Comparison of ENCODE assay signal across 8 cellular contexts in the genomic region with DNA sequence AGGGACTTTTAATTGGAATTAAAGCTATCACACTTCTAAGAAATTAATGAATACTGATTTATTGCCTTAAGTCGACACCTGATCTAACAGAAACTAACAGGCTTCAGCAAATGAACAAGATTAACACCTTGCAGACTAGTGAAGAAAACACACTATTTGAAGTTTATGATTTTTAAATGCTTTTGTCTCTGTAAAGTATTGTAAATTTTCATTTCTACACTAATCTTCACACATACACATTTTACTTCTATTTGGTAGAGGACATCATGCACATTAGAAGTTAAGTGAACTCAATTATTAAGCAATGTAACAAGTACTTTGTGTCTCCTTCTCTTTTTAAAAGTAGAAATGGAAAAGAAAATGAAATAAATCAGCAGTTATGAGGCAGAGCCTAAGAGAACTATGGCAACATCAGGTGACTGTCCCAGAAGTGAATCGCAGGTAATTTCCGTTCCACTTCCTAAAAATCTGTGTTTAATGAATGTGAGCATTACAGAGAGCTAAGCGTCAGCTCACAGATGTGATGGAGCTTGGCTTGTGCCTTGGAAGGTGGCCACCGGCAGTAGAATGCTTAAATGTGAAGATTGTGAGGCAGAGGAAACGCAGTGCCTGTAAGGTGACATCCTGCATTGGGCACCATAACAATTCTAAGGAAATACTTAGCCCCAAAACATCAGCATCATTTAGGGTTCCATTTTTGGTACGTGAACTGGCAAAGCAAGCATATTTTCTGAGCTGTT. TPM values are rescaled to one million over a fixed set of nuclear protein-coding genes. Genes with fewer than 3 reads are reported as not detected.
DNase-seq lines count a peak whose midpoint lies in the region; ATAC-seq and TF ChIP-seq lines count a peak whose summit lies in the region.

No MANE protein-coding gene starts in this region.

- H3K27me3 ChIP-seq in HAP-1 (ENCODE audit: low read depth): no peaks in the 10 kb centered on the region
- no peaks in the 10 kb centered on the region for H3K27me3 ChIP-seq in skeletal muscle satellite cell (ENCODE audit: control insufficient read depth, insufficient read depth, low read length)

- H3K27ac Mint-ChIP-seq in WTC11: no peak overlapping the region

- H3K36me3 ChIP-seq in HAP-1 (replicated peaks): peaks cover under 1% of the 10 kb centered on the region; the same call in 1 of the 2 replicates
- peaks cover 17% of the 10 kb centered on the region for H3K36me3 ChIP-seq in skeletal muscle satellite cell (ENCODE audit: insufficient read depth, low read length)

- no peak for TF ChIP-seq CTCF in WTC11 (IDR thresholded peaks at IDR 0.05)
- TF ChIP-seq CTCF in foreskin fibroblast (IDR thresholded peaks at IDR 0.05; ENCODE audit: low read depth, low read length): no peak

- peaks cover 20% of the 10 kb centered on the region for H3K36me3 Mint-ChIP-seq in WTC11

- peaks cover 3% of the 10 kb centered on the region; the same call in 1 of the 2 replicates for H3K9me3 Mint-ChIP-seq in WTC11

- peak overlapping the region; percentile 97 for H3K9ac ChIP-seq in skeletal muscle satellite cell (ENCODE audit: low read depth, low read length)

- peaks cover 41% of the 10 kb centered on the region for H3K4me1 Mint-ChIP-seq in WTC11

- H3K4me2 ChIP-seq in skeletal muscle satellite cell (ENCODE audit: low read length): peak overlapping the region; percentile 92

- H3K4me3 ChIP-seq in HAP-1 (peak overlapping the region; percentile 70), foreskin fibroblast (ENCODE audit: low read depth in 1 of 2, low read length in 2 of 2) (peak overlapping the region; percentile 85 to 99), skeletal muscle satellite cell (ENCODE audit: low read length) (peak overlapping the region; percentile 99)

- H3K4me3 Mint-ChIP-seq in WTC11: peak overlapping the region; percentile 87

- in situ Hi-C loops in HAP-1 (cut with MboI; ENCODE audit: low sequenced_read_pairs): no loop called here

- H3K9me3 ChIP-seq in HAP-1: no peaks in the 10 kb centered on the region
- H3K9me3 ChIP-seq in skeletal muscle satellite cell (replicated peaks; ENCODE audit: low read length): no peaks in the 10 kb centered on the region

- ATAC-seq in WTC11 (no peak), GM18498 (IDR thresholded peaks at IDR 0.05; ENCODE audit: unreplicated experiment) (no peak), GM19328 (IDR thresholded peaks at IDR 0.05; ENCODE audit: unreplicated experiment) (no peak), HG02938 (IDR thresholded peaks at IDR 0.05; ENCODE audit: unreplicated experiment) (no peak)

- peaks cover 26% of the 10 kb centered on the region for H3K4me1 ChIP-seq in HAP-1
- H3K4me1 ChIP-seq in skeletal muscle satellite cell (ENCODE audit: control insufficient read depth, insufficient read depth, low read length): peaks cover 46% of the 10 kb centered on the region

- POLR2A ChIA-PET in WTC11 (lab: Charles Lee): no interaction called here

- CTCF ChIA-PET in WTC11 (lab: Charles Lee): interaction anchor here (0.6 kb wide), 1 partner anchor 30 kb away, joined by 4 read pairs; no protein-coding TSS in a partner anchor

- no peak for DNase-seq in HAP-1 (ENCODE audit: low spot score in 2 of 2)
- no peak for DNase-seq in WTC11 (ENCODE audit: low spot score)
- no peak for DNase-seq in foreskin fibroblast
- DNase-seq in stimulated activated CD4-positive, alpha-beta T cell treated with anti-CD3 and anti-CD28 coated beads, Interleukin-4, amount 100 ng/mL, for 24 hours: no peak

- H3K27me3 Mint-ChIP-seq in WTC11 (ENCODE audit: low read depth): peaks cover 2% of the 10 kb centered on the region; the same call in 1 of the 2 replicates

TF ChIP-seq in WTC11, 78 proteins besides CTCF, POLR2A, EP300 and RAD21:
- TF ChIP-seq ZNF121 (CRISPR knock-in tag; IDR thresholded peaks at IDR 0.05) (no peak), NFYB (CRISPR knock-in tag; conservative IDR thresholded peaks at IDR 0.05; ENCODE audit: low read depth) (no peak), SMAD4 (CRISPR knock-in tag; IDR thresholded peaks at IDR 0.05) (no peak), GRHL2 (CRISPR knock-in tag; IDR thresholded peaks at IDR 0.05; ENCODE audit: insufficient replicate concordance, severe bottlenecking) (no peak), SMAD3 (CRISPR knock-in tag; IDR thresholded peaks at IDR 0.05; ENCODE audit: borderline replicate concordance) (no peak), GTF2I (CRISPR knock-in tag; conservative IDR thresholded peaks at IDR 0.05) (no peak), GABPB1 (CRISPR knock-in tag; IDR thresholded peaks at IDR 0.05) (no peak), ZNF396 (CRISPR knock-in tag; IDR thresholded peaks at IDR 0.05; ENCODE audit: borderline replicate concordance) (no peak), ZNF263 (CRISPR knock-in tag; IDR thresholded peaks at IDR 0.05; ENCODE audit: low read depth) (no peak), JUN (CRISPR knock-in tag; IDR thresholded peaks at IDR 0.05) (no peak), NR3C1 (CRISPR knock-in tag; conservative IDR thresholded peaks at IDR 0.05; ENCODE audit: low read depth) (no peak), TEAD1 (CRISPR knock-in tag; IDR thresholded peaks at IDR 0.05) (no peak)
- TF ChIP-seq, protein P1, sequence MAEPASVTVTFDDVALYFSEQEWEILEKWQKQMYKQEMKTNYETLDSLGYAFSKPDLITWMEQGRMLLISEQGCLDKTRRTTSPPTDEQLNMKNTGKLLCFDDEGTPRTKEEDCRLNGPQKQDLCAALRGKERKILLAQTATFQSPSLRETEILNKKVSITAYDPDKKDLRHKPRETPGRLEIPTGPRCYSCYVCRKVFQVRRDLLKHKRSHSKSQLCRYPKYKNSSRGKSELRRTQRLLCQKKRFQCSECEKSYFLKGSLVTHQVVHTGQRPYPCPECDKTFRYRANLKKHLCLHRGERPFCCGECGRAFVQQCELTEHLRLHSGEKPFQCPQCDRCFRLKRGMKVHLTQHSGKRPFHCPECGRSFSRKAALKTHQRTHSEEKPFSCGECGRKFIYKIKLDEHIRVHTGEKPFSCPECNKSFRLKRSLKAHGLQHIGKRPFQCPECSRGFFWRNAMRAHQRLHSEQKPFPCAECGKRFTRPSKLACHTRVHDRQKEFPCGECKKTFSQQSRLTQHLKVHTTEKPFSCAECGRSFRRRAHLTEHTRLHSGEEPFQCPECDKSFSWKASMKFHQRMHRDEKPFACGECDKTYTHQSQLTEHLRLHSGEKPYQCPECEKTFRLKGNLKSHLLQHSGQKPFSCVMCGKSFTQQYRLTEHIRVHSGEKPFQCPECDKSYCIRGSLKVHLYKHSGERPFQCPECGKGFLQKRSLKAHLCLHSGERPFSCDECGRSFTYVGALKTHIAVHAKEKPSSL (CRISPR knock-in tag; conservative IDR thresholded peaks at IDR 0.05): no peak

RNA-seq across cellular contexts. Expression of a gene that starts 1.2 kb away (rescaled TPM):
- 53.7 to 57.9 TPM (median 56.6 TPM) in 3 replicates for total RNA-seq in WTC11 (2021)
- total RNA-seq in skeletal muscle satellite cell (2012; rRNA removed): 66.4 and 86.4 TPM in 2 replicates

RNA-seq across cellular contexts. Expression of a gene that starts 31.8 kb away (rescaled TPM):
- total RNA-seq in WTC11 (2021): 0.34 to 0.46 TPM in 2 of 3 replicates, not detected in the other
- total RNA-seq in skeletal muscle satellite cell (2012; rRNA removed): not detected in 2 replicates
